ENCODE assay signal across 7 cellular contexts in genomic region chr4:127622923-127623754, GRCh38. TPM values are rescaled to one million over a fixed set of nuclear protein-coding genes. Genes with fewer than 3 reads are reported as not detected.
DNase-seq lines count a peak whose midpoint lies in the region; ATAC-seq and TF ChIP-seq lines count a peak whose summit lies in the region.

No MANE protein-coding gene starts in this region.

- H3K4me1 ChIP-seq in right atrium auricular region, result peaks cover 0 to 13% of the 10 kb centered on the region in 2 donors

- H3K4me3 ChIP-seq in right atrium auricular region, result peak overlapping the region; percentile 35 to 58

- no peaks in the 10 kb centered on the region for H3K27me3 ChIP-seq in right atrium auricular region

- TF ChIP-seq CTCF in GM13976 (IDR thresholded peaks at IDR 0.05; ENCODE audit: borderline replicate concordance, control extremely low read depth, extremely low read depth, insufficient read depth, missing control alignments), result no peak
- TF ChIP-seq CTCF in right atrium auricular region (IDR thresholded peaks at IDR 0.05), result peak in 1 of 2 donors; percentile 32

- no peaks in the 10 kb centered on the region for H3K9me3 Mint-ChIP-seq in activated T-helper 2 cell treated with anti-CD3 and anti-CD28 coated beads, Interferon-gamma antibody, Interleukin-2, Interleukin-4, amounts not matched to agents 10 μg/mL and 5 μg/mL and 100 μg/mL, durations not matched to agents 14 hours and 24 hours and 36 hours

- DNase-seq in GM13976 (ENCODE audit: low spot score), result peak; percentile 31
- no peak for DNase-seq in activated T-helper 2 cell treated with anti-CD3 and anti-CD28 coated beads, Interferon-gamma antibody, Interleukin-2, Interleukin-4, amounts not matched to agents 10 μg/mL and 5 μg/mL and 100 μg/mL, durations not matched to agents 14 hours and 24 hours and 36 hours (ENCODE audit: low spot score)
- DNase-seq in right atrium auricular region (ENCODE audit: low spot score), result no peak
- peak; percentile 83 for DNase-seq in posterior vena cava (ENCODE audit: low spot score)
- DNase-seq in globus pallidus (ENCODE audit: low spot score), result no peak
- no peak for DNase-seq in pons (ENCODE audit: low spot score)

- H3K27ac Mint-ChIP-seq in activated T-helper 2 cell treated with anti-CD3 and anti-CD28 coated beads, Interferon-gamma antibody, Interleukin-2, Interleukin-4, amounts not matched to agents 10 μg/mL and 5 μg/mL and 100 μg/mL, durations not matched to agents 14 hours and 24 hours and 36 hours, result no peak overlapping the region

- peak; percentile 57 for ATAC-seq in HG03432 (IDR thresholded peaks at IDR 0.05; ENCODE audit: unreplicated experiment)

- peak overlapping the region in 1 of 2 donors; percentile 5 for H3K27ac ChIP-seq in right atrium auricular region

- H3K36me3 ChIP-seq in right atrium auricular region, result no peaks in the 10 kb centered on the region

- H3K27me3 Mint-ChIP-seq in activated T-helper 2 cell treated with anti-CD3 and anti-CD28 coated beads, Interferon-gamma antibody, Interleukin-2, Interleukin-4, amounts not matched to agents 10 μg/mL and 5 μg/mL and 100 μg/mL, durations not matched to agents 14 hours and 24 hours and 36 hours (ENCODE audit: low read depth), result peaks cover 47% of the 10 kb centered on the region

- peaks cover 7% of the 10 kb centered on the region for H3K4me1 Mint-ChIP-seq in activated T-helper 2 cell treated with anti-CD3 and anti-CD28 coated beads, Interferon-gamma antibody, Interleukin-2, Interleukin-4, amounts not matched to agents 10 μg/mL and 5 μg/mL and 100 μg/mL, durations not matched to agents 14 hours and 24 hours and 36 hours (ENCODE audit: low read depth)

- in situ Hi-C loops in GM13976 (cut with MboI; ENCODE audit: low sequenced_read_pairs, unreplicated experiment), result no loop called here

- no peaks in the 10 kb centered on the region for H3K36me3 Mint-ChIP-seq in activated T-helper 2 cell treated with anti-CD3 and anti-CD28 coated beads, Interferon-gamma antibody, Interleukin-2, Interleukin-4, amounts not matched to agents 10 μg/mL and 5 μg/mL and 100 μg/mL, durations not matched to agents 14 hours and 24 hours and 36 hours (ENCODE audit: low read depth)

- peaks cover 0 to 7% of the 10 kb centered on the region in 2 donors for H3K9me3 ChIP-seq in right atrium auricular region

- intact Hi-C loops in activated T-helper 2 cell treated with anti-CD3 and anti-CD28 coated beads, Interferon-gamma antibody, Interleukin-2, Interleukin-4, amounts not matched to agents 10 μg/mL and 5 μg/mL and 100 μg/mL, durations not matched to agents 14 hours and 24 hours and 36 hours (cut with micrococcal nuclease), result no loop called here
- intact Hi-C loops in posterior vena cava (cut with DNase I), result no loop called here

- peak overlapping the region; percentile 55 for H3K4me3 Mint-ChIP-seq in activated T-helper 2 cell treated with anti-CD3 and anti-CD28 coated beads, Interferon-gamma antibody, Interleukin-2, Interleukin-4, amounts not matched to agents 10 μg/mL and 5 μg/mL and 100 μg/mL, durations not matched to agents 14 hours and 24 hours and 36 hours (ENCODE audit: low read depth)

RNA-seq across cellular contexts. Expression of gene INTU, which starts 9.6 kb away (rescaled TPM):
- total RNA-seq in activated T-helper 2 cell treated with anti-CD3 and anti-CD28 coated beads, Interferon-gamma antibody, Interleukin-2, Interleukin-4, amounts not matched to agents 10 μg/mL and 5 μg/mL and 100 μg/mL, durations not matched to agents 14 hours and 24 hours and 36 hours, result not detected in 2 replicates
- total RNA-seq in right atrium auricular region, result 1 to 10 TPM; 1.8 to 4.7 TPM
- 10 to 100 TPM; 17.4 to 18.1 TPM for total RNA-seq in posterior vena cava

Comparison
In these comparisons a context has a peak if more than half of its experiments do, and no peak if none do; other contexts are left out.
1. DNase-seq: peak in GM13976 (single experiment) and posterior vena cava (single experiment); none in activated T-helper 2 cell treated with anti-CD3 and anti-CD28 coated beads, Interferon-gamma antibody, Interleukin-2, Interleukin-4, amounts not matched to agents 10 μg/mL and 5 μg/mL and 100 μg/mL, durations not matched to agents 14 hours and 24 hours and 36 hours (single experiment), right atrium auricular region (single experiment), globus pallidus (single experiment) and pons (single experiment).